Comparison of ENCODE assay signal across 26 cellular contexts in genomic region chr14:24156840-24157239, GRCh38. TPM values are rescaled to one million over a fixed set of nuclear protein-coding genes. Genes with fewer than 3 reads are reported as not detected.
A peak's percentile ranks its signal among the peaks of the same experiment; 100 is the strongest.
DNase-seq lines count a peak whose midpoint lies in the region; ATAC-seq and TF ChIP-seq lines count a peak whose summit lies in the region.
"Had no signal": no experiment of that assay in that cellular context is flagged by ENCODE, and none has a peak within 500 bp of the region (broad histone marks: within the 10 kb centered on the region; RNA-seq: fewer than 3 reads in every experiment).

No MANE protein-coding gene starts in this region.

- peaks cover 64% of the 10 kb centered on the region for H3K36me3 Mint-ChIP-seq in activated CD8-positive, alpha-beta memory T cell treated with anti-CD3 and anti-CD28 coated beads, Interleukin-2, amount 10 ng/mL, durations not matched to agents 7 days and 5 days
- H3K36me3 Mint-ChIP-seq in activated naive CD8-positive, alpha-beta T cell treated with anti-CD3 and anti-CD28 coated beads for 36 hours = peaks cover 14% of the 10 kb centered on the region
- H3K36me3 Mint-ChIP-seq in nephron progenitor cell (ENCODE audit: low read depth) (peaks cover 49% of the 10 kb centered on the region), endodermal cell (ENCODE audit: low read depth) (peaks cover 61% of the 10 kb centered on the region)

- no peak for DNase-seq in activated CD8-positive, alpha-beta memory T cell treated with anti-CD3 and anti-CD28 coated beads, Interleukin-2, amount 10 ng/mL, durations not matched to agents 7 days and 5 days
- DNase-seq in activated CD8-positive, alpha-beta memory T cell treated with anti-CD3 and anti-CD28 coated beads, Interleukin-2, amount 50 U/mL, for 48 hours = no peak
- DNase-seq in RWPE1 (ENCODE audit: low spot score) (no peak), nephron progenitor cell (no peak), CD1c-positive myeloid dendritic cell (ENCODE audit: extremely low spot score) (no peak), endodermal cell (no peak), hypothalamus (lab: John Stamatoyannopoulos, UW) (no peak)
- no peak for DNase-seq in activated naive CD8-positive, alpha-beta T cell treated with anti-CD3 and anti-CD28 coated beads for 36 hours
- DNase-seq: activated B cell treated with CpG ODN at 0.5 μM for 24 hours; amniotic stem cell; BE2C; brain microvascular endothelial cell; COR-L47; islet precursor cell; left ventricle myocardium inferior; NCI-H1048; NCI-H187; NCI-H2171 treated with DMSO at 0.1 percent for 48 hours; NCI-H524; NK-92 treated with Interleukin-12 subunit alpha and Interleukin-12 subunit beta, amount 100 ng/mL, for 24 hours; occipital lobe; PC-3; SHP77; tibial artery had no signal

- TF ChIP-seq CTCF in RWPE1 (conservative IDR thresholded peaks at IDR 0.05; ENCODE audit: low read depth) (no peak), nephron progenitor cell (IDR thresholded peaks at IDR 0.05) (no peak), endodermal cell (conservative IDR thresholded peaks at IDR 0.05) (no peak)

- H3K27me3 Mint-ChIP-seq in activated CD8-positive, alpha-beta memory T cell treated with anti-CD3 and anti-CD28 coated beads, Interleukin-2, amount 10 ng/mL, durations not matched to agents 7 days and 5 days = no peaks in the 10 kb centered on the region
- peaks cover 6% of the 10 kb centered on the region for H3K27me3 Mint-ChIP-seq in activated naive CD8-positive, alpha-beta T cell treated with anti-CD3 and anti-CD28 coated beads for 36 hours
- H3K27me3 Mint-ChIP-seq in nephron progenitor cell (ENCODE audit: low read depth, poor library complexity) = no peaks in the 10 kb centered on the region
- H3K27me3 Mint-ChIP-seq in endodermal cell (ENCODE audit: insufficient read depth) = no peaks in the 10 kb centered on the region
- H3K27me3 Mint-ChIP-seq: activated B cell treated with CpG ODN at 0.5 μM for 24 hours, IgD-negative memory B cell had no signal

- H3K27ac ChIP-seq in RWPE1 (peak overlapping the region; percentile 53), endodermal cell (ENCODE audit: low read depth, low read length) (no peak overlapping the region)
- H3K27ac ChIP-seq: brain microvascular endothelial cell, epithelial cell of prostate, left ventricle myocardium inferior, tibial artery had no signal

- H3K9me3 Mint-ChIP-seq in activated CD8-positive, alpha-beta memory T cell treated with anti-CD3 and anti-CD28 coated beads, Interleukin-2, amount 10 ng/mL, durations not matched to agents 7 days and 5 days (ENCODE audit: low read depth) = no peaks in the 10 kb centered on the region
- H3K9me3 Mint-ChIP-seq in activated naive CD8-positive, alpha-beta T cell treated with anti-CD3 and anti-CD28 coated beads for 36 hours = no peaks in the 10 kb centered on the region
- H3K9me3 Mint-ChIP-seq in nephron progenitor cell (no peaks in the 10 kb centered on the region), endodermal cell (no peaks in the 10 kb centered on the region)
- H3K9me3 Mint-ChIP-seq: activated B cell treated with CpG ODN at 0.5 μM for 24 hours, IgD-negative memory B cell had no signal

- peak overlapping the region; percentile 56 for H3K27ac Mint-ChIP-seq in activated CD8-positive, alpha-beta memory T cell treated with anti-CD3 and anti-CD28 coated beads, Interleukin-2, amount 10 ng/mL, durations not matched to agents 7 days and 5 days
- peak overlapping the region; percentile 11 for H3K27ac Mint-ChIP-seq in activated naive CD8-positive, alpha-beta T cell treated with anti-CD3 and anti-CD28 coated beads for 36 hours
- H3K27ac Mint-ChIP-seq in nephron progenitor cell (peak overlapping the region; percentile 36), endodermal cell (no peak overlapping the region)
- H3K27ac Mint-ChIP-seq: activated B cell treated with CpG ODN at 0.5 μM for 24 hours had no signal

- H3K4me1 Mint-ChIP-seq in activated CD8-positive, alpha-beta memory T cell treated with anti-CD3 and anti-CD28 coated beads, Interleukin-2, amount 10 ng/mL, durations not matched to agents 7 days and 5 days = peaks cover 18% of the 10 kb centered on the region
- H3K4me1 Mint-ChIP-seq in activated naive CD8-positive, alpha-beta T cell treated with anti-CD3 and anti-CD28 coated beads for 36 hours = peaks cover 16% of the 10 kb centered on the region
- peaks cover 16% of the 10 kb centered on the region for H3K4me1 Mint-ChIP-seq in nephron progenitor cell
- H3K4me1 Mint-ChIP-seq in endodermal cell = peaks cover 8% of the 10 kb centered on the region

- 93 to 100% methylated on average over 1 of the region's 1 CpG for WGBS in endodermal cell (ENCODE audit: insufficient coverage in 1 of 2, insufficient read length in 1 of 2), 2 experiments

- no peak for ATAC-seq in activated CD8-positive, alpha-beta memory T cell treated with anti-CD3 and anti-CD28 coated beads, Interleukin-2, amount 10 ng/mL, durations not matched to agents 7 days and 5 days
- ATAC-seq: PC-3 had no signal

- H3K4me3 Mint-ChIP-seq in activated CD8-positive, alpha-beta memory T cell treated with anti-CD3 and anti-CD28 coated beads, Interleukin-2, amount 10 ng/mL, durations not matched to agents 7 days and 5 days = no peak overlapping the region
- H3K4me3 Mint-ChIP-seq in activated naive CD8-positive, alpha-beta T cell treated with anti-CD3 and anti-CD28 coated beads for 36 hours = no peak overlapping the region
- H3K4me3 Mint-ChIP-seq in nephron progenitor cell = no peak overlapping the region
- no peak overlapping the region for H3K4me3 Mint-ChIP-seq in endodermal cell
- H3K4me3 Mint-ChIP-seq: activated B cell treated with CpG ODN at 0.5 μM for 24 hours had no signal

- peaks cover 58% of the 10 kb centered on the region for H3K36me3 ChIP-seq in endodermal cell (ENCODE audit: control insufficient read depth, insufficient read depth, low read length)

- CTCF ChIA-PET in activated CD8-positive, alpha-beta memory T cell treated with anti-CD3 and anti-CD28 coated beads, Interleukin-2, amount 10 ng/mL, durations not matched to agents 7 days and 5 days (lab: Charles Lee) = interaction anchor here (1.0 kb wide), 1 partner anchor 10 kb away, joined by 5 read pairs; the partner anchor contains the start of genes PSME2 and RNF31
- CTCF ChIA-PET in RWPE1 (lab: Yijun Ruan, JAX) = interaction anchor here (0.6 kb wide), 1 partner anchor 103 kb away, joined by 3 read pairs; no protein-coding TSS in a partner anchor

- POLR2A ChIA-PET in RWPE1 (lab: Yijun Ruan, JAX; ENCODE audit: low non-redundant PET) = no interaction called here

- H3K4me1 ChIP-seq in endodermal cell (ENCODE audit: control insufficient read depth, insufficient read depth, low read length) = peaks cover 6% of the 10 kb centered on the region

- H3K27me3 ChIP-seq in endodermal cell (ENCODE audit: control insufficient read depth, insufficient read depth, low read length, poor library complexity, severe bottlenecking) = no peaks in the 10 kb centered on the region
- H3K27me3 ChIP-seq: BE2C, brain microvascular endothelial cell, tibial artery had no signal

- H3K9me3 ChIP-seq in endodermal cell (ENCODE audit: control insufficient read depth, low read length) = no peaks in the 10 kb centered on the region
- H3K9me3 ChIP-seq: BE2C, left ventricle myocardium inferior, tibial artery had no signal

- no peak overlapping the region for H3K9ac ChIP-seq in endodermal cell (ENCODE audit: extremely low read depth, low read length, poor library complexity, severe bottlenecking)

- no peak overlapping the region for H3K4me3 ChIP-seq in endodermal cell (ENCODE audit: low read length)
- H3K4me3 ChIP-seq: left ventricle myocardium inferior, tibial artery had no signal

RNA-seq across cellular contexts. Expression of gene IRF9, which starts 4.2 kb away (rescaled TPM):
- 100 to 1,000 TPM; 238 to 295 TPM for total RNA-seq in activated CD8-positive, alpha-beta memory T cell treated with anti-CD3 and anti-CD28 coated beads, Interleukin-2, amount 10 ng/mL, durations not matched to agents 7 days and 5 days
- 100 to 1,000 TPM; 133 to 136 TPM for total RNA-seq in activated naive CD8-positive, alpha-beta T cell treated with anti-CD3 and anti-CD28 coated beads for 36 hours
- 10 to 100 TPM; 13.6 to 26.9 TPM for total RNA-seq in endodermal cell
- 23.7 TPM for polyA plus RNA-seq in endodermal cell (2013, experiment 1 of 2)
- 16.6 TPM for polyA plus RNA-seq in endodermal cell (2013, experiment 2 of 2)

RNA-seq across cellular contexts. Expression of gene RNF31, which starts 9.5 kb away (rescaled TPM):
- total RNA-seq in activated CD8-positive, alpha-beta memory T cell treated with anti-CD3 and anti-CD28 coated beads, Interleukin-2, amount 10 ng/mL, durations not matched to agents 7 days and 5 days = 100 to 1,000 TPM; 129 to 149 TPM
- total RNA-seq in activated naive CD8-positive, alpha-beta T cell treated with anti-CD3 and anti-CD28 coated beads for 36 hours = 10 to 100 TPM; 82.2 to 86.5 TPM
- 10 to 100 TPM; 75.5 to 82.9 TPM for total RNA-seq in endodermal cell
- polyA plus RNA-seq in endodermal cell (2013, experiment 1 of 2) = 52.4 TPM
- 44.9 TPM for polyA plus RNA-seq in endodermal cell (2013, experiment 2 of 2)

RNA-seq across cellular contexts. Expression of gene PSME2, which starts 10.4 kb away (rescaled TPM):
- total RNA-seq in activated CD8-positive, alpha-beta memory T cell treated with anti-CD3 and anti-CD28 coated beads, Interleukin-2, amount 10 ng/mL, durations not matched to agents 7 days and 5 days = 100 to 1,000 TPM; 577 to 623 TPM
- 100 to 1,000 TPM; 541 to 558 TPM for total RNA-seq in activated naive CD8-positive, alpha-beta T cell treated with anti-CD3 and anti-CD28 coated beads for 36 hours
- 100 to 1,000 TPM; 106 to 112 TPM for total RNA-seq in endodermal cell
- 97.9 TPM for polyA plus RNA-seq in endodermal cell (2013, experiment 1 of 2)
- polyA plus RNA-seq in endodermal cell (2013, experiment 2 of 2) = 84.8 TPM

RNA-seq across cellular contexts. Expression of gene REC8, which starts 15.0 kb away (rescaled TPM):
- total RNA-seq in activated CD8-positive, alpha-beta memory T cell treated with anti-CD3 and anti-CD28 coated beads, Interleukin-2, amount 10 ng/mL, durations not matched to agents 7 days and 5 days = 10 to 100 TPM; 52.9 to 92.8 TPM
- total RNA-seq in activated naive CD8-positive, alpha-beta T cell treated with anti-CD3 and anti-CD28 coated beads for 36 hours = 10 to 100 TPM; 28.9 to 29.2 TPM
- 10 to 100 TPM; 60.3 to 98.3 TPM for total RNA-seq in endodermal cell
- 86.1 TPM for polyA plus RNA-seq in endodermal cell (2013, experiment 1 of 2)
- 69.8 TPM for polyA plus RNA-seq in endodermal cell (2013, experiment 2 of 2)

RNA-seq across cellular contexts. Expression of gene EMC9, which starts 15.4 kb away (rescaled TPM):
- 10 to 100 TPM; 45.5 to 56.1 TPM for total RNA-seq in activated CD8-positive, alpha-beta memory T cell treated with anti-CD3 and anti-CD28 coated beads, Interleukin-2, amount 10 ng/mL, durations not matched to agents 7 days and 5 days
- total RNA-seq in activated naive CD8-positive, alpha-beta T cell treated with anti-CD3 and anti-CD28 coated beads for 36 hours = 10 to 100 TPM; 39.1 to 40.1 TPM
- 10 to 100 TPM; 34.0 to 39.5 TPM for total RNA-seq in endodermal cell
- polyA plus RNA-seq in endodermal cell (2013, experiment 1 of 2) = 37.8 TPM
- polyA plus RNA-seq in endodermal cell (2013, experiment 2 of 2) = 39.5 TPM

Comparison
In these comparisons a context has a peak if more than half of its experiments do, and no peak if none do; other contexts are left out.
1. RNA of gene IRF9, which starts 4.2 kb away (total RNA-seq): 238 to 295 TPM in activated CD8-positive, alpha-beta memory T cell treated with anti-CD3 and anti-CD28 coated beads, Interleukin-2, amount 10 ng/mL, durations not matched to agents 7 days and 5 days and 133 to 136 TPM in activated naive CD8-positive, alpha-beta T cell treated with anti-CD3 and anti-CD28 coated beads for 36 hours; 13.6 to 26.9 TPM in endodermal cell; every median in the first group is over 4 times any median in the second.
2. RNA of gene PSME2, which starts 10.4 kb away (total RNA-seq): 577 to 623 TPM in activated CD8-positive, alpha-beta memory T cell treated with anti-CD3 and anti-CD28 coated beads, Interleukin-2, amount 10 ng/mL, durations not matched to agents 7 days and 5 days and 541 to 558 TPM in activated naive CD8-positive, alpha-beta T cell treated with anti-CD3 and anti-CD28 coated beads for 36 hours; 106 to 112 TPM in endodermal cell; every median in the first group is over 4 times any median in the second.